Comparison of ENCODE assay signal across 8 cellular contexts in genomic region chr17:43401293-43401692, GRCh38. TPM values are rescaled to one million over a fixed set of nuclear protein-coding genes. Genes with fewer than 3 reads are reported as not detected.
DNase-seq lines count a peak whose midpoint lies in the region; ATAC-seq, FAIRE-seq and TF ChIP-seq lines count a peak whose summit lies in the region.

No MANE protein-coding gene starts in this region.

- H3K4me1 ChIP-seq in HEK293 (ENCODE audit: control insufficient read depth, insufficient read depth, low read length) (peaks cover 6% of the 10 kb centered on the region; the same call in 1 of the 2 replicates), kidney (ENCODE audit: control insufficient read depth in 1 of 2, insufficient read depth in 1 of 2, low read depth in 1 of 2, low read length in 2 of 2) (peaks cover 8 to 16% of the 10 kb centered on the region in 2 donors), thoracic aorta (ENCODE audit: control insufficient read depth in 1 of 2, low read depth in 2 of 2) (peaks cover 22 to 33% of the 10 kb centered on the region in 2 donors)

- H3K27me3 ChIP-seq in thoracic aorta (replicated peaks; ENCODE audit: insufficient read depth): no peaks in the 10 kb centered on the region

- POLR2A ChIA-PET in HEK293 (lab: Yijun Ruan, JAX): interaction anchor here (1.2 to 5.6 kb wide), 3 partner anchors 13 to 82 kb away, joined by 3 to 76 read pairs (median 9); partner anchors contain the start of gene DHX8

- peak overlapping the region; percentile 57 to 85 for H3K9ac ChIP-seq in kidney (ENCODE audit: low read length in 2 of 2)

- ATAC-seq in thoracic aorta (ENCODE audit: insufficient number of reproducible peaks, low FRiP score, low read depth): peak; percentile 39
- no peak for ATAC-seq in GM18868 (IDR thresholded peaks at IDR 0.05; ENCODE audit: unreplicated experiment)
- ATAC-seq in GM21529 (IDR thresholded peaks at IDR 0.05; ENCODE audit: unreplicated experiment): no peak

- intact Hi-C loops in kidney (cut with DNase I): no loop called here

- DNase-seq in amniotic epithelial cell (ENCODE audit: low read depth): peak; percentile 87
- peak; percentile 86 for DNase-seq in kidney
- peak; percentile 35 for DNase-seq in thoracic aorta (ENCODE audit: low spot score)
- DNase-seq in stimulated activated CD4-positive, alpha-beta T cell treated with anti-CD3 and anti-CD28 coated beads, Interleukin-1b, Interleukin-23, amount 100 ng/mL, for 48 hours: no peak
- no peak for DNase-seq in iPS-NIHi11 (ENCODE audit: low spot score)

- H3K27ac ChIP-seq in HEK293 (ENCODE audit: extremely low read depth, low read depth, low read length) (no peak overlapping the region), kidney (ENCODE audit: low read depth in 2 of 2, low read length in 2 of 2) (peak overlapping the region; percentile 80 to 92), thoracic aorta (peak overlapping the region; percentile 7 to 81)

- peaks cover 0 to 18% of the 10 kb centered on the region in 2 experiments; a peak in 1 of 3 replicates for H3K36me3 ChIP-seq in HEK293 (ENCODE audit: control insufficient read depth in 2 of 2, insufficient read depth in 1 of 2, low read length in 2 of 2)
- H3K36me3 ChIP-seq in kidney (ENCODE audit: control insufficient read depth in 1 of 2, insufficient read depth in 2 of 2, low read length in 2 of 2): no peaks in the 10 kb centered on the region
- H3K36me3 ChIP-seq in thoracic aorta: no peaks in the 10 kb centered on the region

- H3K4me3 ChIP-seq in HEK293 (ENCODE audit: low read depth, low read length) (no peak overlapping the region), kidney (ENCODE audit: low read length in 2 of 2) (peak overlapping the region; percentile 78 to 80), thoracic aorta (no peak overlapping the region)

- CTCF ChIA-PET in HEK293 (lab: Yijun Ruan, JAX): interaction anchor here (1.2 to 12.6 kb wide), 2 partner anchors 56 to 81 kb away, joined by 3 to 406 read pairs; partner anchors contain the start of gene DHX8

- FAIRE-seq in kidney (lab: Jason Lieb, UNC): no peak

- no peak for TF ChIP-seq CTCF in HEK293 (tag by site-specific recombination; IDR thresholded peaks at IDR 0.05)
- no peak for TF ChIP-seq CTCF in kidney (IDR thresholded peaks at IDR 0.05; ENCODE audit: borderline replicate concordance, extremely low read depth, insufficient read depth)
- TF ChIP-seq CTCF in thoracic aorta (IDR thresholded peaks at IDR 0.05): no peak

- H3K9me3 ChIP-seq in HEK293 (ENCODE audit: control insufficient read depth, insufficient read depth, low read depth, low read length): no peaks in the 10 kb centered on the region
- no peaks in the 10 kb centered on the region for H3K9me3 ChIP-seq in kidney (ENCODE audit: control insufficient read depth in 1 of 2, low read length in 2 of 2)
- H3K9me3 ChIP-seq in thoracic aorta: no peaks in the 10 kb centered on the region

TF ChIP-seq in HEK293, 187 proteins besides CTCF, POLR2A, EP300 and RAD21:
- peak; percentile 77 for TF ChIP-seq ZNF600 (tag by site-specific recombination; IDR thresholded peaks at IDR 0.05)
- TF ChIP-seq ZBTB17 (tag by site-specific recombination; IDR thresholded peaks at IDR 0.05): peak; percentile 74
- TF ChIP-seq IKZF3 (tag by site-specific recombination; IDR thresholded peaks at IDR 0.05): 0 out of 2 replicates have a peak, but pooled peaks have one; percentile 38
- TF ChIP-seq ZXDB (tag by site-specific recombination; IDR thresholded peaks at IDR 0.05): no peak

RNA-seq across cellular contexts. Expression of gene ARL4D, which starts 2.5 kb away (rescaled TPM):
- 48.8 TPM for total RNA-seq in kidney
- polyA plus RNA-seq in kidney (ENCODE audit: insufficient read depth, low read depth, low replicate concordance): 81.2 TPM
- total RNA-seq in thoracic aorta: 10 to 100 TPM in 1 of 2 donors, 1 to 10 TPM in 1; 3.5 to 21.0 TPM

Comparison
In these comparisons a context has a peak if more than half of its experiments do, and no peak if none do; other contexts are left out.
1. H3K4me3 ChIP-seq: peak in kidney (2 of 2); none in HEK293 (single experiment) and thoracic aorta (single experiment).
2. DNase-seq: peak in amniotic epithelial cell (single experiment), kidney (single experiment) and thoracic aorta (single experiment); none in stimulated activated CD4-positive, alpha-beta T cell treated with anti-CD3 and anti-CD28 coated beads, Interleukin-1b, Interleukin-23, amount 100 ng/mL, for 48 hours (single experiment) and iPS-NIHi11 (single experiment).